In the genomic region with DNA sequence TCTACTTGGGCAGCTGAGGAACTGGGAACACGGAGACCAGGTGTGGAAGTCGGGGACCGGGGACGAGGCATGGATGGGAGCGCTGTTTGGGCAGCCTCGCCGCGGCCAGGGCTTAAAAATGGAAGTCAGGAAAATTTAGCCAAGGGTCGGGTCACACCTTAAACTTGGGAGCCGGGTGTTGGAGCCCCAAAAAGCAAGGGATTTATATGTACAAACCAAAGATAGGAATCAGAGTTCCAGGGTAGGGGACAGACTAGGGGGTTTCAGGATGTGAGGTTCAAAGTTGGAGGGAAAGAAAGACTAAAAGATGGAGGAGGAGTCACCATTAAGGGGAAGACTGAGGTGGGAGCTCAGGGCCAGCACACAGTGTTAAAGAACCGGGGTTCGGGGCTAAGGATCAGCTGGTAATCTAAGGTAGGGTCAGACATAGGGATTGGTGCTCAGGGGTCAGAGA, we compare ENCODE assay signal across 8 cellular contexts. TPM values are rescaled to one million over a fixed set of nuclear protein-coding genes. Genes with fewer than 3 reads are reported as not detected.
DNase-seq lines count a peak whose midpoint lies in the region; ATAC-seq and TF ChIP-seq lines count a peak whose summit lies in the region.

No MANE protein-coding gene starts in this region.

- H3K9me3 ChIP-seq in BLaER1 (no peaks in the 10 kb centered on the region), IMR-90 (ENCODE audit: control insufficient read depth, insufficient read depth, low read length) (peaks cover 2% of the 10 kb centered on the region; the same call in 1 of the 2 replicates), duodenal mucosa (ENCODE audit: control insufficient read depth in 1 of 2, low read length in 2 of 2) (no peaks in the 10 kb centered on the region)

- peak overlapping the region in 1 of 10 donors; percentile 53 for H3K27ac Mint-ChIP-seq in naive thymus-derived CD8-positive, alpha-beta T cell

- BruUV-seq in IMR-90 (replicated peaks; lab: Mats Ljungman, UMichigan) = no TSS peak

- H4K8ac ChIP-seq in IMR-90 (ENCODE audit: low read depth in 2 of 2, low read length in 2 of 2) = no peak overlapping the region

- no peak overlapping the region for H3K9ac ChIP-seq in BLaER1
- H3K9ac ChIP-seq in IMR-90 (ENCODE audit: low read depth, low read length) = no peak overlapping the region
- peak overlapping the region; percentile 54 to 71 for H3K9ac ChIP-seq in duodenal mucosa (ENCODE audit: low read depth in 1 of 2, low read length in 2 of 2)

- no peak overlapping the region for H2BK5ac ChIP-seq in IMR-90 (ENCODE audit: low read depth, low read length, poor library complexity, severe bottlenecking)

- no peak overlapping the region for H2AK5ac ChIP-seq in IMR-90 (ENCODE audit: low read depth, low read length)

- dilution Hi-C loops in IMR-90 (cut with HindIII; ENCODE audit: low sequenced_read_pairs, unreplicated experiment) = no loop called here

- no peak for TF ChIP-seq RAD21 in IMR-90 (IDR thresholded peaks at IDR 0.05; ENCODE audit: low read length)

- H3K23ac ChIP-seq in IMR-90 (ENCODE audit: low read depth, low read length) = no peak overlapping the region

- no peak overlapping the region for H3K27ac ChIP-seq in BLaER1
- H3K27ac ChIP-seq in IMR-90 (ENCODE audit: insufficient read depth, low read length) = no peak overlapping the region
- H3K27ac ChIP-seq in duodenal mucosa (ENCODE audit: low read depth, low read length) = peak overlapping the region; percentile 31

- 3% methylated on average over 4 of the region's 12 CpGs; no CpG with 5 or more reads in 1 of the 2 experiments for WGBS in IMR-90 (ENCODE audit: extremely low coverage in 2 of 2, insufficient read length in 1 of 2), 2 experiments

- H4K5ac ChIP-seq in IMR-90 (ENCODE audit: low read depth, low read length) = no peak overlapping the region

- no peak overlapping the region for H3K18ac ChIP-seq in IMR-90 (ENCODE audit: low read depth, low read length)

- intact Hi-C loops in IMR-90 (cut with micrococcal nuclease) = no loop called here

- H3K4me1 ChIP-seq in BLaER1 = peaks cover 24% of the 10 kb centered on the region
- H3K4me1 ChIP-seq in IMR-90 (ENCODE audit: control insufficient read depth, insufficient read depth, low read length) = no peaks in the 10 kb centered on the region
- H3K4me1 ChIP-seq in duodenal mucosa (ENCODE audit: control insufficient read depth in 1 of 2, insufficient read depth in 2 of 2, low read length in 2 of 2) = peaks cover 5 to 25% of the 10 kb centered on the region in 2 donors

- H2AFZ ChIP-seq in IMR-90 (replicated peaks; ENCODE audit: low read length, poor library complexity) = peak overlapping the region; percentile 78

- H3K36me3 ChIP-seq in BLaER1 (peaks cover 14% of the 10 kb centered on the region), IMR-90 (ENCODE audit: control insufficient read depth, insufficient read depth, low read length) (peaks cover 3% of the 10 kb centered on the region; the same call in 1 of the 2 replicates), duodenal mucosa (ENCODE audit: control insufficient read depth in 1 of 2, insufficient read depth in 2 of 2, low read length in 2 of 2) (peaks cover 0 to 2% of the 10 kb centered on the region in 2 donors)

- H2BK120ac ChIP-seq in IMR-90 (ENCODE audit: low read depth, low read length) = no peak overlapping the region

- no peak overlapping the region for H2BK15ac ChIP-seq in IMR-90 (ENCODE audit: low read depth, low read length)

- no peak for TF ChIP-seq POLR2A in IMR-90 (IDR thresholded peaks at IDR 0.05; ENCODE audit: low read depth, low read length)

- H3K9me3 Mint-ChIP-seq in naive thymus-derived CD8-positive, alpha-beta T cell = no peaks in the 10 kb centered on the region

- no peak overlapping the region for H3K14ac ChIP-seq in IMR-90 (replicated peaks; ENCODE audit: low read depth, low read length)

- TF ChIP-seq CTCF in IMR-90 (conservative IDR thresholded peaks at IDR 0.05; ENCODE audit: low read depth, low read length) = no peak

- H2AK9ac ChIP-seq in IMR-90 (replicated peaks; ENCODE audit: low read depth, low read length, poor library complexity) = no peak overlapping the region

- peaks cover 0 to 4% (median 0%) of the 10 kb centered on the region in 3 donors for H3K36me3 Mint-ChIP-seq in naive thymus-derived CD8-positive, alpha-beta T cell

- H3K4ac ChIP-seq in IMR-90 (ENCODE audit: low read depth, low read length) = no peak overlapping the region

- H3K79me1 ChIP-seq in IMR-90 (ENCODE audit: low read depth in 1 of 2, low read length in 2 of 2) = peaks cover 9 to 18% of the 10 kb centered on the region in 2 experiments; a peak in 3 of 4 replicates

- CTCF ChIA-PET in IMR-90 (lab: Yijun Ruan, JAX) = interaction anchor here (0.7 kb wide), 1 partner anchor 20 kb away, joined by 3 read pairs; no protein-coding TSS in a partner anchor
- CTCF ChIA-PET in HEK293T (lab: Yijun Ruan, JAX) = interaction anchor here (0.5 to 1.8 kb wide), 5 partner anchors 21 to 228 kb away, joined by 3 to 6 read pairs (median 3); no protein-coding TSS in a partner anchor

- ATAC-seq in IMR-90 (ENCODE audit: low read depth) (no peak), GM18858 (IDR thresholded peaks at IDR 0.05; ENCODE audit: unreplicated experiment) (no peak)
- ATAC-seq in naive thymus-derived CD8-positive, alpha-beta T cell = no peak

- no peak overlapping the region for H4K91ac ChIP-seq in IMR-90 (ENCODE audit: insufficient read depth, low read depth, low read length)

- H3K4me2 ChIP-seq in BLaER1 = peak overlapping the region; percentile 90
- peak overlapping the region; percentile 43; the same call in 1 of the 2 replicates for H3K4me2 ChIP-seq in IMR-90 (ENCODE audit: low read depth, low read length)

- DNase-seq in IMR-90 (no peak), EL (no peak), DMS153 treated with DMSO at 0.1 percent for 48 hours (lab: John Stamatoyannopoulos, UW; ENCODE audit: unreplicated experiment) (no peak), HEK293T (ENCODE audit: extremely low spot score) (no peak)
- DNase-seq in naive thymus-derived CD8-positive, alpha-beta T cell = no peak

- H2BK20ac ChIP-seq in IMR-90 (ENCODE audit: low read depth, low read length) = no peak overlapping the region

- H3K4me1 Mint-ChIP-seq in naive thymus-derived CD8-positive, alpha-beta T cell = peaks cover 13 to 34% (median 33%) of the 10 kb centered on the region in 4 donors

- H3K56ac ChIP-seq in IMR-90 (ENCODE audit: extremely low read depth, insufficient read depth, low read length) = no peak overlapping the region

- H3K27me3 Mint-ChIP-seq in naive thymus-derived CD8-positive, alpha-beta T cell = peaks cover 5 to 24% (median 20%) of the 10 kb centered on the region in 5 donors

- no peak overlapping the region for H3K4me3 ChIP-seq in BLaER1
- H3K4me3 ChIP-seq in IMR-90 (ENCODE audit: insufficient read depth, low read depth, low read length) = no peak overlapping the region
- H3K4me3 ChIP-seq in duodenal mucosa (ENCODE audit: low read depth in 1 of 2, low read length in 2 of 2) = peak overlapping the region; percentile 72 to 74

- H4K20me1 ChIP-seq in BLaER1 = no peaks in the 10 kb centered on the region; the same call in 1 of the 2 replicates
- peaks cover 12% of the 10 kb centered on the region for H4K20me1 ChIP-seq in IMR-90 (ENCODE audit: insufficient read depth, low read length)

- H3K4me3 Mint-ChIP-seq in naive thymus-derived CD8-positive, alpha-beta T cell = peak overlapping the region; percentile 41 to 94 (median 64)

- POLR2A ChIA-PET in IMR-90 (lab: Charles Lee; ENCODE audit: unreplicated experiment) (no interaction called here), HEK293T (lab: Yijun Ruan, JAX) (interaction anchor here (0.6 to 2.9 kb wide), 10 partner anchors 8 to 923 kb away, joined by 3 to 30 read pairs (median 8); a partner anchor contains a TSS)
- POLR2A ChIA-PET in naive thymus-derived CD8-positive, alpha-beta T cell (lab: Charles Lee) = interaction anchor here (1.1 to 1.8 kb wide), 3 partner anchors 22 to 72 kb away, joined by 3 to 15 read pairs (median 6); a partner anchor contains a TSS

- peaks cover 41% of the 10 kb centered on the region for H3K27me3 ChIP-seq in BLaER1
- peaks cover 40% of the 10 kb centered on the region for H3K27me3 ChIP-seq in IMR-90 (ENCODE audit: control insufficient read depth, insufficient read depth, low read length)
- no peaks in the 10 kb centered on the region for H3K27me3 ChIP-seq in duodenal mucosa (ENCODE audit: control insufficient read depth in 1 of 2, insufficient read depth in 2 of 2, low read length in 2 of 2)

- in situ Hi-C loops in IMR-90 (cut with MboI; ENCODE audit: low sequenced_read_pairs) = no loop called here

- H3K9me1 ChIP-seq in IMR-90 (ENCODE audit: insufficient read depth, low read length) = no peaks in the 10 kb centered on the region

RNA-seq across cellular contexts. Expression of a gene that starts 0.5 kb away (rescaled TPM):
- total RNA-seq in IMR-90 (2012; rRNA removed) = not detected in 2 replicates
- polyA plus RNA-seq in IMR-90 (2012; rRNA removed) = not detected in 2 replicates
- polyA plus RNA-seq in IMR-90 (2012; cell fraction: cytosol; rRNA removed) = 0.01 TPM in 1 of 2 replicates, not detected in the other
- polyA plus RNA-seq in IMR-90 (2012; cell fraction: nucleus; rRNA removed; ENCODE audit: low replicate concordance) = not detected in 2 replicates
- total RNA-seq in naive thymus-derived CD8-positive, alpha-beta T cell = not detected
- not detected for polyA plus RNA-seq in naive thymus-derived CD8-positive, alpha-beta T cell

RNA-seq across cellular contexts. Expression of a gene that starts 1.7 kb away (rescaled TPM):
- 33.6 and 35.3 TPM in 2 replicates for total RNA-seq in IMR-90 (2012; rRNA removed)
- 70.0 and 71.5 TPM in 2 replicates for polyA plus RNA-seq in IMR-90 (2012; rRNA removed)
- polyA plus RNA-seq in IMR-90 (2012; cell fraction: cytosol; rRNA removed) = 32.0 and 52.6 TPM in 2 replicates
- 124 and 193 TPM in 2 replicates for polyA plus RNA-seq in IMR-90 (2012; cell fraction: nucleus; rRNA removed; ENCODE audit: low replicate concordance)
- total RNA-seq in naive thymus-derived CD8-positive, alpha-beta T cell = 10 to 100 TPM; 89.9 to 91.1 TPM
- polyA plus RNA-seq in naive thymus-derived CD8-positive, alpha-beta T cell = 10 to 100 TPM in 2 of 3 donors, 1 to 10 TPM in 1; 4.4 to 15.4 (median 13.8) TPM

RNA-seq across cellular contexts. Expression of a gene that starts 21.3 kb away (rescaled TPM):
- 4.5 and 5.0 TPM in 2 replicates for total RNA-seq in IMR-90 (2012; rRNA removed)
- 8.5 and 11.6 TPM in 2 replicates for polyA plus RNA-seq in IMR-90 (2012; rRNA removed)
- 9.6 and 15.7 TPM in 2 replicates for polyA plus RNA-seq in IMR-90 (2012; cell fraction: cytosol; rRNA removed)
- 3.3 and 9.4 TPM in 2 replicates for polyA plus RNA-seq in IMR-90 (2012; cell fraction: nucleus; rRNA removed; ENCODE audit: low replicate concordance)
- 10 to 100 TPM; 32.9 to 33.8 TPM for total RNA-seq in naive thymus-derived CD8-positive, alpha-beta T cell
- polyA plus RNA-seq in naive thymus-derived CD8-positive, alpha-beta T cell = 1 to 10 TPM; 7.0 to 9.1 (median 7.6) TPM

RNA-seq across cellular contexts. Expression of a gene that starts 37.8 kb away (rescaled TPM):
- 0.28 and 0.36 TPM in 2 replicates for total RNA-seq in IMR-90 (2012; rRNA removed)
- 2.8 and 3.1 TPM in 2 replicates for polyA plus RNA-seq in IMR-90 (2012; rRNA removed)
- polyA plus RNA-seq in IMR-90 (2012; cell fraction: cytosol; rRNA removed) = 3.4 and 5.0 TPM in 2 replicates
- 8.9 and 14.7 TPM in 2 replicates for polyA plus RNA-seq in IMR-90 (2012; cell fraction: nucleus; rRNA removed; ENCODE audit: low replicate concordance)
- total RNA-seq in naive thymus-derived CD8-positive, alpha-beta T cell = 10 to 100 TPM; 10.5 to 10.9 TPM
- under 1 TPM in 1 of 3 donors, not detected in 2; 0.23 TPM for polyA plus RNA-seq in naive thymus-derived CD8-positive, alpha-beta T cell

RNA-seq across cellular contexts. Expression of a gene that starts 49.5 kb away (rescaled TPM):
- total RNA-seq in IMR-90 (2012; rRNA removed) = under 0.01 TPM in 2 replicates
- polyA plus RNA-seq in IMR-90 (2012; rRNA removed) = 0.09 TPM in 1 of 2 replicates, not detected in the other
- 0.04 TPM in 1 of 2 replicates, not detected in the other for polyA plus RNA-seq in IMR-90 (2012; cell fraction: cytosol; rRNA removed)
- polyA plus RNA-seq in IMR-90 (2012; cell fraction: nucleus; rRNA removed; ENCODE audit: low replicate concordance) = 0.04 and 0.05 TPM in 2 replicates
- total RNA-seq in naive thymus-derived CD8-positive, alpha-beta T cell = under 1 TPM; 0.36 to 0.57 TPM
- not detected for polyA plus RNA-seq in naive thymus-derived CD8-positive, alpha-beta T cell

Comparison
In these comparisons a context has a peak if more than half of its experiments do, and no peak if none do; other contexts are left out.
1. H3K4me3 ChIP-seq: peak in duodenal mucosa (2 of 2); none in BLaER1 (single experiment) and IMR-90 (single experiment).
2. H3K9ac ChIP-seq: peak in duodenal mucosa (2 of 2); none in BLaER1 (single experiment) and IMR-90 (single experiment).